In the genomic region with DNA sequence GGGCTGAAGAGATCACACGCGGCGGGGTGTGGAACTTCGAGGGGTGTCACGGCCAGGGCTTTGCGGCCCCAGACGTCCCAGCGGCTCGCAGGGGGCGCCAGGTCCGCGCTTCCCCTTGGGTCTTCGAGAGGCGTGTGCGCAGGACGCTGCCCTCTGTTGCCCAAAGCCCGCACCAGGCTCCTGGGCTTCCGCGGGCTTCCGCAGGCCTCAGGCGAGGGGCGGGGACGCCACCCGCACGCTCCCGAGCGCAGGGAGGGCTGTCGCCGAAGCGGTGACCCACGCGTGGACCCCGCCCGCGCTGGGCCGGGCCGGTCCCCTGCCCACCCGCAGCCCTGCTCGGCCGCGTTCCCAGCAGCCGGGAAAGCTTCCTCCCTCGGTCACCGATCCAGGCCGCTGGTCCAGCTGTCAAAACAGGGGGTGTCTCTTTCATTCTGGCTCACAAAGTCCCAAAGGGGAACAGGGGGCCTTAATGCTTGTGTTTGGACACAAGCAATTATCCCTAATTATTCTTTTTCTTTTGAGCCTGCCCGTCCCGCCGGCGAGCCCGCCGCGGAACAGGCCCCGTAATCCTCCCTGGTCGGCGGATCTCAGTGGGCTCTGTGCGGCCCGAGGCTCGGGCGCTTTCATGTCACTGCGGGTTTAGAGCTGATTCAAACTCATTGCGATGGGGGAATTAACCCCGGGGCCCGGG, we compare ENCODE assay signal across 9 cellular contexts.
DNase-seq lines count a peak whose midpoint lies in the region; ATAC-seq and TF ChIP-seq lines count a peak whose summit lies in the region.
"Had no signal": no experiment of that assay in that cellular context is flagged by ENCODE, and none has a peak within 500 bp of the region (broad histone marks: within the 10 kb centered on the region; RNA-seq: fewer than 3 reads in every experiment).

No MANE protein-coding gene starts in this region.

- H3K9ac ChIP-seq in MM.1S (ENCODE audit: low read length), result no peak overlapping the region

- no peaks in the 10 kb centered on the region for H3K79me2 ChIP-seq in MM.1S (ENCODE audit: low read length)

- no peaks in the 10 kb centered on the region for H4K20me1 ChIP-seq in MM.1S (ENCODE audit: insufficient read depth, low read length)

- ATAC-seq in left lung, result peak; percentile 64

- H3K27ac ChIP-seq in left lung, result no peak overlapping the region
- H3K27ac ChIP-seq in MM.1S (ENCODE audit: low read length), result no peak overlapping the region

- H3K4me1 ChIP-seq in left lung (peaks cover 8 to 12% of the 10 kb centered on the region in 2 donors), MM.1S (ENCODE audit: low read length) (no peaks in the 10 kb centered on the region)

- no peaks in the 10 kb centered on the region for H3K9me2 ChIP-seq in MM.1S (replicated peaks; ENCODE audit: insufficient read depth, low read length)

- H3K4me3 ChIP-seq in left lung (peak overlapping the region in 1 of 2 donors; percentile 24), MM.1S (ENCODE audit: low read length) (no peak overlapping the region)

- no peak overlapping the region for H3K4me2 ChIP-seq in MM.1S (ENCODE audit: low read depth, low read length)

- in situ Hi-C loops in ACHN (cut with HindIII; ENCODE audit: low pct_ligation_motif_present, low pct_unique_long_range_greater_than_20kb, low sequenced_read_pairs), result no loop called here

- H3F3A ChIP-seq in MM.1S (ENCODE audit: insufficient read depth, low read length), result no peaks in the 10 kb centered on the region

- DNase-seq in RPMI7951 (ENCODE audit: low read depth) (peak; percentile 17), dermis blood vessel endothelial cell (peak; percentile 19), left lung (peak in 1 of 2 donors; percentile 74), COLO829 (ENCODE audit: low spot score) (no peak), RKO (ENCODE audit: low spot score) (no peak), MM.1S (no peak), ACHN (no peak)
- peak; percentile 36 for DNase-seq in stimulated activated CD8-positive, alpha-beta memory T cell treated with anti-CD3 and anti-CD28 coated beads, Interleukin-4, amount 100 ng/mL, for 48 hours
- DNase-seq: foreskin fibroblast had no signal

- H3K9me3 ChIP-seq in left lung (no peaks in the 10 kb centered on the region), MM.1S (replicated peaks; ENCODE audit: insufficient read depth, low read length) (no peaks in the 10 kb centered on the region)

- no peak overlapping the region for H2AFZ ChIP-seq in MM.1S (ENCODE audit: low read length)

- intact Hi-C loops in left lung (cut with DNase I), result no loop called here

- H3K27me3 ChIP-seq in left lung, result peaks cover 82 to 98% of the 10 kb centered on the region in 2 donors
- H3K27me3 ChIP-seq in MM.1S (replicated peaks; ENCODE audit: insufficient read depth, low read length), result no peaks in the 10 kb centered on the region

- TF ChIP-seq CTCF in left lung (IDR thresholded peaks at IDR 0.05) (no peak), MM.1S (IDR thresholded peaks at IDR 0.05; ENCODE audit: low read length) (no peak)

- H3K36me3 ChIP-seq in left lung, result no peaks in the 10 kb centered on the region
- no peaks in the 10 kb centered on the region for H3K36me3 ChIP-seq in MM.1S (replicated peaks; ENCODE audit: insufficient read depth, low read length)

Comparison
In these comparisons a context has a peak if more than half of its experiments do, and no peak if none do; other contexts are left out.
1. DNase-seq: peak in RPMI7951 (single experiment), dermis blood vessel endothelial cell (single experiment) and stimulated activated CD8-positive, alpha-beta memory T cell treated with anti-CD3 and anti-CD28 coated beads, Interleukin-4, amount 100 ng/mL, for 48 hours (single experiment); none in COLO829 (single experiment), RKO (single experiment), MM.1S (single experiment) and ACHN (single experiment).